ENCODE assay signal across 8 cellular contexts in the genomic region with DNA sequence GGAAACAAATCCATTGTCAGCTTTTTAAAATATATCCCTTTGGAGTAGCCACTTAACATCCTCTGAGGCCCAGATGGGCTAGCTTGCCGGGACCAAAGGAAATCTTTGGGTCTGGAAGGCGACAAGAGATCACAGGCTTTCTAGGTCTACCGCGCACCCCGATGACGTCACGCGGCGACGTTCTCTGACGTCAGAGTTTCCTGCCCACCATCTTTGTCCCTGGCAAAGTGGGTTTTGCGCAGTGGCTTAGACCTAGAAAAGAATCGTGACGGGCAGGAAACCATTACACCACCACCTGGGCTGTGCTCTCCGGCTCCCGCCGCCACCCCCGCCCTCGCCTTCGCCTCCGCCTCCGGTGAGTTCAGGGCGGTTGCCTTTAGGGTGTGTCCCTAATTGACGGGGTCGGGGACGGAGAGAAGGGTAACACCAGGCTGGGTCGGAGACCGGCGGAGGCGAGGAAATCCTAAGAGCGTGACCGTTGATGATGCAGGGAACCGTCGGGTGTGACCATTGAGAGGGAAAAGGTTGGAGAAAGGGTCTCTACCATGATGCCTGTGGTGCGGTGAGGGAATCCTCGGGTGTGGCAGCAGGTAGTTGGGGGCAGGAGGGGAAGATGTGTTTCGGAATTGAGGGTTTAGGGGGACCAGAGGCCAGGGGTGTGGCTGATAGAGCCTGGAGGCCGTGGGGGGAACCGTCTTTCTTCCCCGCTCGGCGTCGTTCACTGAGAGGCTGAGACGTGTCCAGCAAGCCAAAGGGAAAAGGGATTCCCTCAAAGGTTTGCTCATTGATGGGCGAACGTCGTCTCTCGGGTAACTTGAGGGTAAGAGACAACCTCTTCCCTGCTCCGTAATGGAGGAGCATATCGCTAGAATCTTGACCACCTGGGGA. TPM values are rescaled to one million over a fixed set of nuclear protein-coding genes. Genes with fewer than 3 reads are reported as not detected.
DNase-seq lines count a peak whose midpoint lies in the region; ATAC-seq and TF ChIP-seq lines count a peak whose summit lies in the region.

A gene (plus strand): TSS at position 249 of the 888 bp plus-strand sequence. CDS start 6,709 bp downstream, outside the sequence.

- peak; percentile 98 for TF ChIP-seq POLR2A in erythroblast (IDR thresholded peaks at IDR 0.05; ENCODE audit: low read length)

- no peaks in the 10 kb centered on the region for H3K27me3 ChIP-seq in PC-9 (ENCODE audit: insufficient read depth, low read depth)
- H3K27me3 ChIP-seq in mucosa of rectum (ENCODE audit: control insufficient read depth in 2 of 2, insufficient read depth in 2 of 2, low read length in 2 of 2), result no peaks in the 10 kb centered on the region

- TF ChIP-seq CTCF in PC-9 (conservative IDR thresholded peaks at IDR 0.05), result no peak

- ATAC-seq in GM21576 (IDR thresholded peaks at IDR 0.05; ENCODE audit: unreplicated experiment), result peak; percentile 83

- POLR2A ChIA-PET in PC-9 (lab: Charles Lee; ENCODE audit: unreplicated experiment), result interaction anchor here (0.7 kb wide), 1 partner anchor 9 kb away, joined by 3 read pairs; no protein-coding TSS in a partner anchor

- H2AFZ ChIP-seq in PC-9, result peak within 1 kb of the TSS; percentile 98

- peaks cover 23% of the 10 kb centered on the region for H3F3A ChIP-seq in PC-9 (ENCODE audit: insufficient read depth, low read depth)

- TSS peak; percentile 48 for BruUV-seq in PC-9 (replicated peaks; lab: Mats Ljungman, UMichigan)

- H3K36me3 ChIP-seq in PC-9 (ENCODE audit: low read depth) (no peaks in the 10 kb centered on the region), mucosa of rectum (ENCODE audit: control insufficient read depth in 2 of 2, insufficient read depth in 2 of 2, low read length in 2 of 2) (no peaks in the 10 kb centered on the region)

- H3K79me2 ChIP-seq in PC-9 (ENCODE audit: low read depth), result peaks cover 46% of the 10 kb centered on the region

- no peaks in the 10 kb centered on the region for H3K9me2 ChIP-seq in PC-9 (ENCODE audit: insufficient read depth)

- H3K27ac ChIP-seq in PC-9 (peak within 1 kb of the TSS; percentile 92), mucosa of rectum (ENCODE audit: low read depth in 2 of 2, low read length in 2 of 2) (peak within 1 kb of the TSS; percentile 93 to 99)

- peak within 1 kb of the TSS; percentile 97 for H3K4me3 ChIP-seq in Jurkat, Clone E6-1 (ENCODE audit: low read length)
- H3K4me3 ChIP-seq in PC-9, result peak within 1 kb of the TSS; percentile 97
- H3K4me3 ChIP-seq in mucosa of rectum (ENCODE audit: low read length in 2 of 2), result peak within 1 kb of the TSS; percentile 88 to 100

- peaks cover 20% of the 10 kb centered on the region for H4K20me1 ChIP-seq in PC-9 (ENCODE audit: insufficient read depth)

- CTCF ChIA-PET in PC-9 (lab: Charles Lee), result interaction anchor here (0.5 kb wide), 1 partner anchor 1166 kb away, joined by 3 read pairs; no protein-coding TSS in a partner anchor

- intact Hi-C loops in PC-9 (cut with micrococcal nuclease; ENCODE audit: unreplicated experiment), result loop anchor here (1.0 kb wide), 1 partner anchor 9 kb away; a partner anchor contains a TSS

- peak; percentile 83 for DNase-seq in DMS114 treated with DMSO at 0.1 percent for 48 hours (lab: John Stamatoyannopoulos, UW; ENCODE audit: unreplicated experiment)
- peak; percentile 98 for DNase-seq in Jurkat, Clone E6-1 (ENCODE audit: low read depth, low spot score)
- peak; percentile 82 to 90 for DNase-seq in PC-9
- DNase-seq in activated T-cell treated with anti-CD3 and anti-CD28 coated beads, Interleukin-2, amount 50 U/mL, for 1 hour, result peak; percentile 100
- DNase-seq in erythroblast (lab: John Stamatoyannopoulos, UW), result peak; percentile 97 to 99
- DNase-seq in stimulated activated CD8-positive, alpha-beta memory T cell treated with anti-CD3 and anti-CD28 coated beads, Interleukin-4, amount 100 ng/mL, for 48 hours, result peak; percentile 99

- peak within 1 kb of the TSS; percentile 90 for H3K4me2 ChIP-seq in PC-9

- peak within 1 kb of the TSS; percentile 89 to 100 for H3K9ac ChIP-seq in mucosa of rectum (ENCODE audit: low read depth in 1 of 2, low read length in 2 of 2)

- peaks cover 16% of the 10 kb centered on the region for H3K4me1 ChIP-seq in PC-9 (replicated peaks; ENCODE audit: insufficient read depth)
- peaks cover 14 to 16% of the 10 kb centered on the region in 2 donors for H3K4me1 ChIP-seq in mucosa of rectum (ENCODE audit: control insufficient read depth in 2 of 2, insufficient read depth in 2 of 2, low read length in 2 of 2)

- H3K9me3 ChIP-seq in PC-9 (ENCODE audit: insufficient read depth, low read depth), result no peaks in the 10 kb centered on the region
- no peaks in the 10 kb centered on the region for H3K9me3 ChIP-seq in mucosa of rectum (ENCODE audit: control insufficient read depth in 2 of 2, low read length in 2 of 2)

RNA-seq across cellular contexts. Expression of the gene that starts here (rescaled TPM):
- 105 TPM for polyA plus RNA-seq in Jurkat, Clone E6-1 (2012; ENCODE audit: insufficient read depth, insufficient read length)
- 153 and 186 TPM in 2 replicates for total RNA-seq in PC-9 (2021)

Comparison
In these comparisons a context has a peak if more than half of its experiments do, and no peak if none do; other contexts are left out.
1. Peak in every context shown above with its lines: DNase-seq, ATAC-seq, H3K4me3 ChIP-seq and H3K27ac ChIP-seq.